18 cellular contexts compared by ENCODE assay signal in genomic region chr18:58180172-58180571, GRCh38.
DNase-seq lines count a peak whose midpoint lies in the region; ATAC-seq, FAIRE-seq and TF ChIP-seq lines count a peak whose summit lies in the region.
"Had no signal": no experiment of that assay in that cellular context is flagged by ENCODE, and none has a peak within 500 bp of the region (broad histone marks: within the 10 kb centered on the region; RNA-seq: fewer than 3 reads in every experiment).

No MANE protein-coding gene starts in this region.

- no peak overlapping the region for H2AFZ ChIP-seq in neuronal stem cell (ENCODE audit: low read length)

- H3K27me3 Mint-ChIP-seq in stimulated activated naive CD8-positive, alpha-beta T cell treated with anti-CD3 and anti-CD28 coated beads, Interleukin-15, amount 100 ng/mL, for 72 hours: no peaks in the 10 kb centered on the region
- no peaks in the 10 kb centered on the region for H3K27me3 Mint-ChIP-seq in chondrocyte (ENCODE audit: low read depth)
- H3K27me3 Mint-ChIP-seq in activated naive CD8-positive, alpha-beta T cell treated with anti-CD3 and anti-CD28 coated beads for 36 hours: peaks cover 7% of the 10 kb centered on the region
- H3K27me3 Mint-ChIP-seq in CD4-positive, alpha-beta memory T cell: peaks cover 3 to 5% of the 10 kb centered on the region in 2 donors
- H3K27me3 Mint-ChIP-seq: B cell had no signal

- TF ChIP-seq CTCF in chondrocyte (IDR thresholded peaks at IDR 0.05): no peak

- H3K27ac Mint-ChIP-seq in stimulated activated naive CD8-positive, alpha-beta T cell treated with anti-CD3 and anti-CD28 coated beads, Interleukin-15, amount 100 ng/mL, for 72 hours: peak overlapping the region in 1 of 2 donors; percentile 86
- H3K27ac Mint-ChIP-seq in chondrocyte (ENCODE audit: unreplicated experiment): peak overlapping the region; percentile 0
- no peak overlapping the region for H3K27ac Mint-ChIP-seq in activated naive CD8-positive, alpha-beta T cell treated with anti-CD3 and anti-CD28 coated beads for 36 hours
- no peak overlapping the region for H3K27ac Mint-ChIP-seq in CD4-positive, alpha-beta memory T cell
- H3K27ac Mint-ChIP-seq: activated CD4-positive, alpha-beta memory T cell treated with anti-CD3 and anti-CD28 coated beads, Interleukin-2, amount 10 ng/mL, durations not matched to agents 7 days and 5 days; activated T-helper 1 cell treated with anti-CD3 and anti-CD28 coated beads, Interleukin-12 subunit alpha, Interleukin-12 subunit beta, Interleukin-2, Interleukin-4 antibody, amounts not matched to agents 30 ng/mL and 10 ng/mL and 1 ng/mL, durations not matched to agents 14 hours and 24 hours and 36 hours; B cell; T-helper 1 cell treated with Interleukin-12 subunit alpha and Interleukin-12 subunit beta and Interleukin-4 antibody, amounts not matched to agents 30 μg/mL and 1 μg/mL, for 36 hours had no signal

- H3K4me1 Mint-ChIP-seq in stimulated activated naive CD8-positive, alpha-beta T cell treated with anti-CD3 and anti-CD28 coated beads, Interleukin-15, amount 100 ng/mL, for 72 hours: no peaks in the 10 kb centered on the region
- H3K4me1 Mint-ChIP-seq in chondrocyte (ENCODE audit: low read depth): peaks cover 43% of the 10 kb centered on the region
- peaks cover 1% of the 10 kb centered on the region for H3K4me1 Mint-ChIP-seq in activated naive CD8-positive, alpha-beta T cell treated with anti-CD3 and anti-CD28 coated beads for 36 hours
- H3K4me1 Mint-ChIP-seq in CD4-positive, alpha-beta memory T cell: peaks cover 0 to 4% (median 2%) of the 10 kb centered on the region in 4 donors
- H3K4me1 Mint-ChIP-seq: activated CD4-positive, alpha-beta memory T cell treated with anti-CD3 and anti-CD28 coated beads, Interleukin-2, amount 10 ng/mL, durations not matched to agents 7 days and 5 days had no signal

- ATAC-seq in stimulated activated naive CD8-positive, alpha-beta T cell treated with anti-CD3 and anti-CD28 coated beads, Interleukin-15, amount 100 ng/mL, for 72 hours: peak; percentile 40
- no peak for ATAC-seq in stimulated activated naive CD8-positive, alpha-beta T cell treated with anti-CD3 and anti-CD28 coated beads, Interleukin-15, Interleukin-2, amounts not matched to agents 100 U/mL and 50 U/mL, for 24 hours

- H3K4ac ChIP-seq in neuronal stem cell (ENCODE audit: low read length): no peak overlapping the region

- no CpG with 5 or more reads among the region's 16 CpGs for WGBS in neuronal stem cell (ENCODE audit: extremely low coverage in 2 of 2, insufficient read length in 2 of 2, insufficient replicate concordance in 1 of 2), 2 donors

- H3K36me3 Mint-ChIP-seq in chondrocyte (ENCODE audit: low read depth): no peaks in the 10 kb centered on the region
- no peaks in the 10 kb centered on the region for H3K36me3 Mint-ChIP-seq in activated naive CD8-positive, alpha-beta T cell treated with anti-CD3 and anti-CD28 coated beads for 36 hours
- H3K36me3 Mint-ChIP-seq in CD4-positive, alpha-beta memory T cell: no peaks in the 10 kb centered on the region

- H3K27ac ChIP-seq in neuronal stem cell (replicated peaks; ENCODE audit: low read length): no peak overlapping the region
- H3K27ac ChIP-seq in CD4-positive, alpha-beta memory T cell (ENCODE audit: low read depth, low read length): no peak overlapping the region
- H3K27ac ChIP-seq: esophagus squamous epithelium, foreskin keratinocyte, psoas muscle, tibial artery had no signal

- intact Hi-C loops in head of caudate nucleus (cut with DNase I): no loop called here
- intact Hi-C loops in CD4-positive, alpha-beta memory T cell (cut with micrococcal nuclease): loop anchor here (1.0 to 10.0 kb wide), 4 partner anchors 135 to 315 kb away; no protein-coding TSS in a partner anchor

- CTCF ChIA-PET in CD4-positive, alpha-beta memory T cell (lab: Charles Lee; ENCODE audit: partially characterized antibody): interaction anchor here (1.2 kb wide), 1 partner anchor 9 kb away, joined by 4 read pairs; no protein-coding TSS in a partner anchor

- no peaks in the 10 kb centered on the region for H3K36me3 ChIP-seq in neuronal stem cell (replicated peaks in 1 of 2; ENCODE audit: control insufficient read depth in 2 of 2, insufficient read depth in 2 of 2, low read length in 2 of 2)
- no peaks in the 10 kb centered on the region for H3K36me3 ChIP-seq in CD4-positive, alpha-beta memory T cell (ENCODE audit: insufficient read depth, low read length)
- H3K36me3 ChIP-seq: esophagus squamous epithelium, tibial artery had no signal

- no peak overlapping the region for H3K4me2 ChIP-seq in neuronal stem cell (ENCODE audit: insufficient read depth, low read length, poor library complexity, severe bottlenecking)

- no peak overlapping the region for H3K4me3 Mint-ChIP-seq in stimulated activated naive CD8-positive, alpha-beta T cell treated with anti-CD3 and anti-CD28 coated beads, Interleukin-15, amount 100 ng/mL, for 72 hours
- H3K4me3 Mint-ChIP-seq in chondrocyte (ENCODE audit: unreplicated experiment): no peak overlapping the region
- no peak overlapping the region for H3K4me3 Mint-ChIP-seq in activated naive CD8-positive, alpha-beta T cell treated with anti-CD3 and anti-CD28 coated beads for 36 hours
- no peak overlapping the region for H3K4me3 Mint-ChIP-seq in CD4-positive, alpha-beta memory T cell
- H3K4me3 Mint-ChIP-seq: activated CD4-positive, alpha-beta memory T cell treated with anti-CD3 and anti-CD28 coated beads, Interleukin-2, amount 10 ng/mL, durations not matched to agents 7 days and 5 days; activated T-helper 1 cell treated with anti-CD3 and anti-CD28 coated beads, Interleukin-12 subunit alpha, Interleukin-12 subunit beta, Interleukin-2, Interleukin-4 antibody, amounts not matched to agents 30 ng/mL and 10 ng/mL and 1 ng/mL, durations not matched to agents 14 hours and 24 hours and 36 hours; B cell; T-helper 1 cell treated with Interleukin-12 subunit alpha and Interleukin-12 subunit beta and Interleukin-4 antibody, amounts not matched to agents 30 μg/mL and 1 μg/mL, for 36 hours had no signal

- H3K14ac ChIP-seq in neuronal stem cell (ENCODE audit: low read length): no peak overlapping the region

- H4K8ac ChIP-seq in neuronal stem cell (ENCODE audit: low read depth, low read length): no peak overlapping the region

- H4K91ac ChIP-seq in neuronal stem cell (ENCODE audit: low read depth, low read length, poor library complexity): no peak overlapping the region

- peak overlapping the region; percentile 8 for H2AK5ac ChIP-seq in neuronal stem cell (ENCODE audit: low read depth, low read length)

- H3K18ac ChIP-seq in neuronal stem cell (ENCODE audit: low read length): no peak overlapping the region

- H3K4me1 ChIP-seq in neuronal stem cell (ENCODE audit: control insufficient read depth in 2 of 2, insufficient read depth in 1 of 2, low read depth in 1 of 2, low read length in 2 of 2): peaks cover 10 to 16% of the 10 kb centered on the region in 2 donors
- no peaks in the 10 kb centered on the region for H3K4me1 ChIP-seq in CD4-positive, alpha-beta memory T cell (ENCODE audit: insufficient read depth, low read length)
- H3K4me1 ChIP-seq: tibial artery had no signal

- no peak for TF ChIP-seq POLR2A in H54 (IDR thresholded peaks at IDR 0.05; ENCODE audit: low read depth, low read length)

- no peak overlapping the region for H2BK5ac ChIP-seq in neuronal stem cell (ENCODE audit: low read length)

- no peak overlapping the region for H3K4me3 ChIP-seq in neuronal stem cell (ENCODE audit: low read length in 2 of 2)
- no peak overlapping the region for H3K4me3 ChIP-seq in CD4-positive, alpha-beta memory T cell (ENCODE audit: low read length in 2 of 2)
- H3K4me3 ChIP-seq: esophagus squamous epithelium, GM12878, lung, psoas muscle, tibial artery had no signal

- H3K27me3 ChIP-seq in neuronal stem cell (ENCODE audit: control insufficient read depth in 3 of 3, insufficient read depth in 3 of 3, low read depth in 1 of 3, low read length in 3 of 3): no peaks in the 10 kb centered on the region
- H3K27me3 ChIP-seq in CD4-positive, alpha-beta memory T cell (ENCODE audit: insufficient read depth, low read length): no peaks in the 10 kb centered on the region
- H3K27me3 ChIP-seq: esophagus squamous epithelium, foreskin keratinocyte had no signal

- no peak overlapping the region for H2BK120ac ChIP-seq in neuronal stem cell (ENCODE audit: low read depth, low read length)

- no peak overlapping the region for H3K9ac ChIP-seq in neuronal stem cell (ENCODE audit: low read depth, low read length, poor library complexity)

- peaks cover 3% of the 10 kb centered on the region for H3K79me1 ChIP-seq in neuronal stem cell (ENCODE audit: low read depth, low read length)

- H2BK12ac ChIP-seq in neuronal stem cell (ENCODE audit: low read length): no peak overlapping the region

- no peak for DNase-seq in stimulated activated naive CD8-positive, alpha-beta T cell treated with anti-CD3 and anti-CD28 coated beads, Interleukin-15, amount 100 ng/mL, for 72 hours
- no peak for DNase-seq in stimulated activated naive CD8-positive, alpha-beta T cell treated with anti-CD3 and anti-CD28 coated beads, Interleukin-15, Interleukin-2, amounts not matched to agents 100 U/mL and 50 U/mL, for 24 hours
- DNase-seq in chondrocyte (ENCODE audit: low spot score): no peak
- DNase-seq in neuronal stem cell (ENCODE audit: low spot score): no peak
- no peak for DNase-seq in H54 (ENCODE audit: insufficient read length, low spot score)
- no peak for DNase-seq in head of caudate nucleus
- DNase-seq in activated naive CD8-positive, alpha-beta T cell treated with anti-CD3 and anti-CD28 coated beads for 36 hours: no peak
- no peak for DNase-seq in CD4-positive, alpha-beta memory T cell
- DNase-seq: esophagus squamous epithelium, foreskin keratinocyte, psoas muscle had no signal

- H3K9me3 ChIP-seq in neuronal stem cell (replicated peaks in 1 of 2; ENCODE audit: control insufficient read depth in 2 of 2, insufficient read depth in 1 of 2, low read depth in 1 of 2, low read length in 2 of 2): no peaks in the 10 kb centered on the region
- no peaks in the 10 kb centered on the region for H3K9me3 ChIP-seq in CD4-positive, alpha-beta memory T cell (ENCODE audit: control insufficient read depth in 1 of 2, low read length in 2 of 2)
- H3K9me3 ChIP-seq: esophagus squamous epithelium, psoas muscle, tibial artery had no signal

- no peaks in the 10 kb centered on the region for H3K9me3 Mint-ChIP-seq in stimulated activated naive CD8-positive, alpha-beta T cell treated with anti-CD3 and anti-CD28 coated beads, Interleukin-15, amount 100 ng/mL, for 72 hours
- H3K9me3 Mint-ChIP-seq in chondrocyte (ENCODE audit: low read depth): no peaks in the 10 kb centered on the region
- H3K9me3 Mint-ChIP-seq in activated naive CD8-positive, alpha-beta T cell treated with anti-CD3 and anti-CD28 coated beads for 36 hours: no peaks in the 10 kb centered on the region
- no peaks in the 10 kb centered on the region for H3K9me3 Mint-ChIP-seq in CD4-positive, alpha-beta memory T cell
- H3K9me3 Mint-ChIP-seq: activated CD4-positive, alpha-beta memory T cell treated with anti-CD3 and anti-CD28 coated beads, Interleukin-2, amount 10 ng/mL, durations not matched to agents 7 days and 5 days; activated T-helper 1 cell treated with anti-CD3 and anti-CD28 coated beads, Interleukin-12 subunit alpha, Interleukin-12 subunit beta, Interleukin-2, Interleukin-4 antibody, amounts not matched to agents 30 ng/mL and 10 ng/mL and 1 ng/mL, durations not matched to agents 14 hours and 24 hours and 36 hours; T-helper 1 cell treated with Interleukin-12 subunit alpha and Interleukin-12 subunit beta and Interleukin-4 antibody, amounts not matched to agents 30 μg/mL and 1 μg/mL, for 36 hours had no signal

- POLR2A ChIA-PET in CD4-positive, alpha-beta memory T cell (lab: Charles Lee; ENCODE audit: partially characterized antibody): no interaction called here

- peak overlapping the region; percentile 47 for H3K23ac ChIP-seq in neuronal stem cell (ENCODE audit: low read depth, low read length, poor library complexity)

- H2BK15ac ChIP-seq in neuronal stem cell (ENCODE audit: low read length): no peak overlapping the region

- no peak for FAIRE-seq in H54 (lab: Jason Lieb, UNC)
